8 cellular contexts compared by ENCODE assay signal in the genomic region with DNA sequence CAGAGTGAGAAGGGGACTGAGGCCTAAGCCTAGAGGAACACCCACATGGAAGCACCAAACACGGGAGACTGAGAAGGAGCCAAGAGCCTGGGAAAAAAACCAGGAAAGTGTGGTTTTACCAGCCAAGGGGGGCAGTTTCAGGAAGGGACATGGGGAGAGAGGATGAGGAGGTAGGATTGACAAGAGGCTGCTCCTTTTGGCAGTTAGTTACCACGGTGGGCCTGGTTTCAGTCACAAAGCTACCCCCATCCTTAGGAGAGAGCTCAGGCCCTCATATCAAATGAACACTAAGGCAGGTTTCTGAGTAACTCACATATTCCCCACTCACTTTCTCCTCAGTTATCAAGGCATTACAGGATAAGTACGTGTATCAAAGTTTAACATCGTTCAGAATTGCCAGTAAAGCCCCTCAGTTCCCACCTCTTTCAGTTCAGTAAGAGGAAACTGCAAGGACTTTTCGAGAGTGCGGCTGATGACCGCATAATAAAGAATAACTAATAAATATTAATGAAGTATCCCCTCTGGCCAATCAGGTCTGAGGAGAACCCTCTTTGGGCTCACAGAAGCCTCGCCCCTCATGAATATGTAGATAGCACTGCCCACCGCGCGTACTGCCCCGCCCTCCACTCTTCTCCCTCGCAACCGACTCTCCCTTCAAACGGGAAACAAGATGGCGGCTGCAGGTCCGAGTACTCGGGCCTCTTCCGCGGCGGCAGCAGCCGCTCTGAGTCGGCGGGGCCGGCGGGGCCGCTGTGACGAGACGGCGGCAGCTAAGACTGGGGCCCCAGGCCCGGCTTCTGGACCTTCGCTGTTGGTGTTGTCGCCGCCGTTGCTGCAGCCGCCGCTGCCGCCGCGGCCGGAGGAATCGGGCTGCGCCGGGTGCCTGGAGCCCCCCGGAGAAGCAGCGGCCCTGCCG. TPM values are rescaled to one million over a fixed set of nuclear protein-coding genes. Genes with fewer than 3 reads are reported as not detected.
DNase-seq lines count a peak whose midpoint lies in the region; ATAC-seq and TF ChIP-seq lines count a peak whose summit lies in the region.

A gene with protein sequence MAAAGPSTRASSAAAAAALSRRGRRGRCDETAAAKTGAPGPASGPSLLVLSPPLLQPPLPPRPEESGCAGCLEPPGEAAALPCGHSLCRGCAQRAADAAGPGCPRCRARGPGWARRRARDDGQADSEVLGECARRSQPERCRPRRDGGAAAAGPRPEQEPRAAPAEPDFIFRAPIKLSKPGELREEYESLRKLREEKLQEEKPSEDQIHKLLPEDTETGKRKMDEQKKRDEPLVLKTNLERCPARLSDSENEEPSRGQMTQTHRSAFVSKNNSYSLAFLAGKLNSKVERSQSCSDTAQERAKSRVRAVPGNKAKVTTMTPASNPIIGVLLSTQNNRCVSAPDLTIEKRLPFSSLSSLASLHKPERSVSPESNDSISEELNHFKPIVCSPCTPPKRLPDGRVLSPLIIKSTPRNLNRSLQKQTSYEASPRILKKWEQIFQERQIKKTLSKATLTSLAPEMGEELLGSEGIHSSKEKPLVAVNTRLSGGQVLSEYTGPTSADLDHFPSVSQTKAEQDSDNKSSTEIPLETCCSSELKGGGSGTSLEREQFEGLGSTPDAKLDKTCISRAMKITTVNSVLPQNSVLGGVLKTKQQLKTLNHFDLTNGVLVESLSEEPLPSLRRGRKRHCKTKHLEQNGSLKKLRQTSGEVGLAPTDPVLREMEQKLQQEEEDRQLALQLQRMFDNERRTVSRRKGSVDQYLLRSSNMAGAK (plus strand): TSS at position 639 of the 916 bp plus-strand sequence. CDS start 32 bp downstream, at position 671.

- peaks cover 4 to 24% of the 10 kb centered on the region in 2 experiments; a peak in 2 of 4 replicates for H3K79me1 ChIP-seq in IMR-90 (ENCODE audit: low read depth in 1 of 2, low read length in 2 of 2)

- H3K4me3 ChIP-seq in IMR-90 (ENCODE audit: insufficient read depth, low read depth, low read length) (peak within 1 kb of the TSS; percentile 90), epithelial cell of esophagus (ENCODE audit: low read length) (peak within 1 kb of the TSS; percentile 56), mucosa of descending colon (peak within 1 kb of the TSS; percentile 62)

- peak within 1 kb of the TSS; percentile 79 for H2BK5ac ChIP-seq in IMR-90 (ENCODE audit: low read depth, low read length, poor library complexity, severe bottlenecking)

- H3K56ac ChIP-seq in IMR-90 (ENCODE audit: extremely low read depth, insufficient read depth, low read length), result no peak within 1 kb of the TSS; the same call in none of the 2 replicates

- H2BK15ac ChIP-seq in IMR-90 (ENCODE audit: low read depth, low read length), result peak within 1 kb of the TSS; percentile 91; the same call in 2 of the 3 replicates

- H2AK5ac ChIP-seq in IMR-90 (ENCODE audit: low read depth, low read length), result peak within 1 kb of the TSS; percentile 82

- ATAC-seq in GM21528 (IDR thresholded peaks at IDR 0.05; ENCODE audit: low FRiP score, unreplicated experiment), result peak; percentile 97
- peak; percentile 99 for ATAC-seq in IMR-90 (ENCODE audit: low read depth)
- ATAC-seq in mucosa of descending colon, result peak; percentile 98

- dilution Hi-C loops in IMR-90 (cut with HindIII; ENCODE audit: low sequenced_read_pairs, unreplicated experiment), result loop anchor here (25.0 kb wide), 1 partner anchor 136 kb away; no protein-coding TSS in a partner anchor

- in situ Hi-C loops in IMR-90 (cut with MboI; ENCODE audit: low sequenced_read_pairs), result no loop called here

- H3K36me3 ChIP-seq in IMR-90 (ENCODE audit: control insufficient read depth, insufficient read depth, low read length) (no peaks in the 10 kb centered on the region), mucosa of descending colon (ENCODE audit: low read depth) (no peaks in the 10 kb centered on the region)

- H2AK9ac ChIP-seq in IMR-90 (replicated peaks; ENCODE audit: low read depth, low read length, poor library complexity), result peak within 1 kb of the TSS; percentile 95

- CTCF ChIA-PET in IMR-90 (lab: Yijun Ruan, JAX), result interaction anchor here (0.7 kb wide), 1 partner anchor 46 kb away, joined by 3 read pairs; no protein-coding TSS in a partner anchor

- H3K4me2 ChIP-seq in IMR-90 (ENCODE audit: low read depth, low read length), result peak within 1 kb of the TSS; percentile 91

- H2BK20ac ChIP-seq in IMR-90 (ENCODE audit: low read depth, low read length), result peak within 1 kb of the TSS; percentile 47; the same call in 1 of the 2 replicates

- H3K27me3 ChIP-seq in IMR-90 (ENCODE audit: control insufficient read depth, insufficient read depth, low read length), result no peaks in the 10 kb centered on the region

- peak within 1 kb of the TSS; percentile 88 for H3K4ac ChIP-seq in IMR-90 (ENCODE audit: low read depth, low read length)

- peaks cover 10% of the 10 kb centered on the region for H3K9me1 ChIP-seq in IMR-90 (ENCODE audit: insufficient read depth, low read length)

- peak within 1 kb of the TSS; percentile 91 for H2AFZ ChIP-seq in IMR-90 (replicated peaks; ENCODE audit: low read length, poor library complexity)

- H4K91ac ChIP-seq in IMR-90 (ENCODE audit: insufficient read depth, low read depth, low read length), result peak within 1 kb of the TSS; percentile 69

- H3K27ac ChIP-seq in IMR-90 (ENCODE audit: insufficient read depth, low read length), result peak within 1 kb of the TSS; percentile 85

- H3K18ac ChIP-seq in IMR-90 (ENCODE audit: low read depth, low read length), result peak within 1 kb of the TSS; percentile 68

- POLR2A ChIA-PET in IMR-90 (lab: Charles Lee; ENCODE audit: unreplicated experiment), result interaction anchor here (0.6 kb wide), 1 partner anchor 71 kb away, joined by 5 read pairs; no protein-coding TSS in a partner anchor

- no TSS peak for BruUV-seq in IMR-90 (replicated peaks; lab: Mats Ljungman, UMichigan)

- H3K4me1 ChIP-seq in IMR-90 (ENCODE audit: control insufficient read depth, insufficient read depth, low read length) (peaks cover 13% of the 10 kb centered on the region), mucosa of descending colon (ENCODE audit: low read depth) (peaks cover 14% of the 10 kb centered on the region)

- peak; percentile 92 for TF ChIP-seq POLR2A in IMR-90 (IDR thresholded peaks at IDR 0.05; ENCODE audit: low read depth, low read length)

- intact Hi-C loops in IMR-90 (cut with micrococcal nuclease) (loop anchor here (2.0 kb wide), 1 partner anchor 26 kb away; no protein-coding TSS in a partner anchor), mucosa of descending colon (cut with DNase I, micrococcal nuclease) (no loop called here)

- peak within 1 kb of the TSS; percentile 93 for H3K14ac ChIP-seq in IMR-90 (replicated peaks; ENCODE audit: low read depth, low read length)

- H4K5ac ChIP-seq in IMR-90 (ENCODE audit: low read depth, low read length), result peak within 1 kb of the TSS; percentile 68

- H3K9ac ChIP-seq in IMR-90 (ENCODE audit: low read depth, low read length), result peak within 1 kb of the TSS; percentile 89

- 2% methylated on average over 21 of the region's 47 CpGs; no CpG with 5 or more reads in 1 of the 2 experiments for WGBS in IMR-90 (ENCODE audit: extremely low coverage in 2 of 2, insufficient read length in 1 of 2), 2 experiments

- TF ChIP-seq RAD21 in IMR-90 (IDR thresholded peaks at IDR 0.05; ENCODE audit: low read length), result no peak

- DNase-seq in DMS 273 (lab: John Stamatoyannopoulos, UW; ENCODE audit: unreplicated experiment), result peak; percentile 97
- peak; percentile 96 for DNase-seq in IMR-90
- peak; percentile 100 for DNase-seq in OCI-M1 (lab: John Stamatoyannopoulos, UW)
- peak; percentile 86 for DNase-seq in activated T-cell treated with anti-CD3 and anti-CD28 coated beads for 24 hours (ENCODE audit: low read depth)
- DNase-seq in epithelial cell of esophagus (ENCODE audit: low read depth), result peak; percentile 97
- DNase-seq in mucosa of descending colon, result peak; percentile 91 to 96 (median 95)
- DNase-seq in stimulated activated CD8-positive, alpha-beta memory T cell treated with anti-CD3 and anti-CD28 coated beads, Interleukin-4, amount 100 ng/mL, for 24 hours (ENCODE audit: low read depth), result peak; percentile 82

- H2BK120ac ChIP-seq in IMR-90 (ENCODE audit: low read depth, low read length), result peak within 1 kb of the TSS; percentile 43

- peaks cover 4% of the 10 kb centered on the region; the same call in 1 of the 2 replicates for H4K20me1 ChIP-seq in IMR-90 (ENCODE audit: insufficient read depth, low read length)

- peak within 1 kb of the TSS; percentile 66 to 91 for H4K8ac ChIP-seq in IMR-90 (ENCODE audit: low read depth in 2 of 2, low read length in 2 of 2)

- peak within 1 kb of the TSS; percentile 90 for H3K23ac ChIP-seq in IMR-90 (ENCODE audit: low read depth, low read length)

- TF ChIP-seq CTCF in IMR-90 (conservative IDR thresholded peaks at IDR 0.05; ENCODE audit: low read depth, low read length) (no peak), epithelial cell of esophagus (IDR thresholded peaks at IDR 0.05; ENCODE audit: insufficient read depth, low read depth, low read length, missing control alignments) (no peak), mucosa of descending colon (IDR thresholded peaks at IDR 0.05) (no peak)

- H3K9me3 ChIP-seq in IMR-90 (ENCODE audit: control insufficient read depth, insufficient read depth, low read length) (no peaks in the 10 kb centered on the region), mucosa of descending colon (no peaks in the 10 kb centered on the region)

TF ChIP-seq in IMR-90, 13 proteins besides CTCF, POLR2A, EP300 and RAD21:
- no peak for TF ChIP-seq RCOR1 (IDR thresholded peaks at IDR 0.05; ENCODE audit: insufficient replicate concordance, low read length)
- no peak for TF ChIP-seq CHD1 (IDR thresholded peaks at IDR 0.05; ENCODE audit: low read depth, low read length)
- 0 out of 2 replicates have a peak, but pooled peaks have one; percentile 40 for TF ChIP-seq RFX5 (IDR thresholded peaks at IDR 0.05; ENCODE audit: low read depth, low read length)
- TF ChIP-seq SMC3 (IDR thresholded peaks at IDR 0.05; ENCODE audit: low read depth, low read length), result no peak
- TF ChIP-seq MAZ (IDR thresholded peaks at IDR 0.05; ENCODE audit: borderline replicate concordance, low read depth, low read length), result peak; percentile 78; the same call in 1 of the 2 replicates

RNA-seq across cellular contexts. Expression of the gene that starts here (rescaled TPM):
- total RNA-seq in IMR-90 (2012; rRNA removed) (23.3 and 28.1 TPM in 2 replicates), mucosa of descending colon (10 to 100 TPM; 12.5 to 22.0 (median 14.0) TPM)
- polyA plus RNA-seq in IMR-90 (2012; rRNA removed), result 3.0 and 3.6 TPM in 2 replicates
- 0.73 and 0.82 TPM in 2 replicates for polyA plus RNA-seq in IMR-90 (2012; cell fraction: cytosol; rRNA removed)
- polyA plus RNA-seq in IMR-90 (2012; cell fraction: nucleus; rRNA removed; ENCODE audit: low replicate concordance), result 1.2 and 7.6 TPM in 2 replicates

Comparison
In these comparisons a context has a peak if more than half of its experiments do, and no peak if none do; other contexts are left out.
1. Peak in every context shown above with its lines: DNase-seq, ATAC-seq, H3K4me3 ChIP-seq and H3K27ac ChIP-seq.